1 cellular context compared by ENCODE assay signal in the genomic region with DNA sequence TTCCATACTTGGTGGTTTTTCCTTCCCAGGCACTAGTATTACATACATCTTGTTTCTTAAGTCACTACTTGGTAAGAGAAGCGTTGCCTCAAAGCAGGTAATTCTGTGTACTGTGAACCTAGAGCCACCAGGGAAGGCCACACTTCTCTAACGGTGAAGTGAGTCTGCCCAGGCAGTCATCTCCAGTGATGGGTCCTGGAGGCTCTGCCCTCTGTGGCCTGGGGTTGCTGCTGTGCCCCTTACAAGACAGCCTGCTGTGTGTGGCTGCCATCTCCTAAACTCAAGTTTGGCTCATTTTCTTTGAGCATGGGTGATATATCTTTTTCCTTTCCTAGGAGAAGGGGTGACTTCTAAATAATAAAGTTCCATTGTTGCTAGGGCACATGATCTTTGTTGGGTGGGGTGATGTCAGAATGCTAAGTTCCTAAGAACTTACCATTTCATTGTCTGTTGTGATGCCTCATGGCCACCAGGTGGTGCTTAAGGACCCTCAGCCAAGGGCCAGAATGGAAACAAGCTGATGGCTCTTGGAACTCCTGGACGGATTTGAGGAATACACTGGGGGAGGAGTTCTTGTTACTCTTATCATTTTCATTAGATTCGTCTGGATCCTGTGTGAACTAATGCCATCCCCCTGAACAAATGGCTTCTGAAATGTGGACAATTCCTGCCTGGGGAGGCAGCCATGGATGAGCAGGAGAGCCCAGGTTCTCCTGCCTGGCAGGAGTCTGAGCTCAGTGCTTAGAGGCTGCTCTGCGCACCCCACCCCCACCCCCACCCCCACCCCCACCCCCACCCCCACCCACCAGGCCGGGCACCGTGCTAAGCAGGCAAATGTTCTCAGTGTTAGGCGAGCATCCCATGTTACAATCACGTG.
TF ChIP-seq lines count a peak whose summit lies in the region.

No MANE protein-coding gene starts in this region.

TF ChIP-seq in SK-N-SH treated with all-trans-retinoic acid at 6 μM for 48 hours, 23 proteins besides CTCF, POLR2A, EP300 and RAD21 (continued from another document):
- TF ChIP-seq PATZ1 (CRISPR knock-in tag; IDR thresholded peaks at IDR 0.05; ENCODE audit: borderline replicate concordance) = no peak
- no peak for TF ChIP-seq ZFP30 (CRISPR knock-in tag; IDR thresholded peaks at IDR 0.05)
- no peak for TF ChIP-seq ESRRG (CRISPR knock-in tag; IDR thresholded peaks at IDR 0.05)
